1 cellular context compared by ENCODE assay signal in the genomic region with DNA sequence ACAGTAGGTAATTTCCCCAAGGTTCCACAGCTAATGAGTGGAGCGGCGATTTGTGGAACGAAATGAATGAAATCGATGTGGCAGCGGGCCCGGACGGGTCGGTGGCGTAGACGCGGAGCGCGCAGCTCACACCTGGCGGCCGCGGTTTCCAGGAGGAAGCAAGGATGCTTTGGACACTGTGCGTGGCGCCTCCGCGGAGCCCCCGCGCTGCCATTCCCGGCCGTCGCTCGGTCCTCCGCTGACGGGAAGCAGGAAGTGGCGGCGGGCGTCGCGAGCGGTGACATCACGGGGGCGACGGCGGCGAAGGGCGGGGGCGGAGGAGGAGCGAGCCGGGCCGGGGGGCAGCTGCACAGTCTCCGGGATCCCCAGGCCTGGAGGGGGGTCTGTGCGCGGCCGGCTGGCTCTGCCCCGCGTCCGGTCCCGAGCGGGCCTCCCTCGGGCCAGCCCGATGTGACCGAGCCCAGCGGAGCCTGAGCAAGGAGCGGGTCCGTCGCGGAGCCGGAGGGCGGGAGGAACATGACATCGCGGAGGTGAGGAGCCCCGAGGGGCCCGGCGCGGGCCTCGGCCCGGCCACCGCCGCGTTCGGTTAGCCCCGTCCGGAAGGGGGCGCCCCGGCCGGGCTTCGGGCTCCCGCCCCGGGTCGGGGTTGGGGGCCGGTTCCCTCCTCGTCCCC.
TF ChIP-seq lines count a peak whose summit lies in the region.

Gene PTPN11 (plus strand): TSS at position 352 of the 673 bp plus-strand sequence. CDS start 165 bp downstream, at position 517.

TF ChIP-seq in K562, 482 proteins besides CTCF, POLR2A, EP300 and RAD21 (continued from another document and continues in another):
- TF ChIP-seq THAP12 (CRISPR knock-in tag; IDR thresholded peaks at IDR 0.05) (peak; percentile 40; the same call in 1 of the 2 replicates), SP1 (CRISPR knock-in tag; IDR thresholded peaks at IDR 0.05) (0 out of 2 replicates have a peak, but pooled peaks have one; percentile 47), HES1 (IDR thresholded peaks at IDR 0.05; ENCODE audit: low read depth) (no peak), TBP (optimal IDR thresholded peaks at IDR 0.05; ENCODE audit: low read depth, low read length) (peak; percentile 75), ETV1 (tag; conservative IDR thresholded peaks at IDR 0.05; ENCODE audit: low read depth) (peak; percentile 60; the same call in 1 of the 2 replicates), MAFG (tag; conservative IDR thresholded peaks at IDR 0.05) (no peak), CSDE1 (IDR thresholded peaks at IDR 0.05) (peak in 1 of 2 experiments; percentile 71; a peak in 1 of 4 replicates), SMARCC2 (IDR thresholded peaks at IDR 0.05; ENCODE audit: low read depth) (no peak), FOSL1 (tag; conservative IDR thresholded peaks at IDR 0.05) (peak; percentile 58), CEBPB (tag; IDR thresholded peaks at IDR 0.05) (no peak), RBM17 (IDR thresholded peaks at IDR 0.05; ENCODE audit: borderline replicate concordance, low read depth, low read length) (no peak), XRCC4 (IDR thresholded peaks at IDR 0.05; ENCODE audit: extremely low read depth, insufficient read depth, insufficient read length) (no peak), PTBP1 (IDR thresholded peaks at IDR 0.05; ENCODE audit: low read depth, low read length) (0 out of 2 replicates have a peak, but pooled peaks have one; percentile 26), CBX8 (IDR thresholded peaks at IDR 0.05; ENCODE audit: borderline replicate concordance, extremely low read depth, low read depth, low read length, poor library complexity, severe bottlenecking) (no peak), PURB (CRISPR knock-in tag; IDR thresholded peaks at IDR 0.05; ENCODE audit: low read depth) (no peak), DNMT1 (IDR thresholded peaks at IDR 0.05) (no peak), HDAC2 (IDR thresholded peaks at IDR 0.05) (peak; percentile 56; the same call in 1 of the 2 replicates), CHD4 (IDR thresholded peaks at IDR 0.05; ENCODE audit: insufficient read depth, insufficient replicate concordance, low read depth, low read length, poor library complexity, severe bottlenecking) (no peak), FOS (IDR thresholded peaks at IDR 0.05; ENCODE audit: extremely low read depth, insufficient read length) (no peak), ZNF57 (CRISPR knock-in tag; IDR thresholded peaks at IDR 0.05) (no peak), TGIF2 (CRISPR knock-in tag; IDR thresholded peaks at IDR 0.05) (0 out of 2 replicates have a peak, but pooled peaks have one; percentile 52), ZBTB33 (CRISPR knock-in tag; IDR thresholded peaks at IDR 0.05) (peak; percentile 59; the same call in 1 of the 2 replicates), PHF8 (IDR thresholded peaks at IDR 0.05; ENCODE audit: borderline replicate concordance, low read length) (peak; percentile 95), HCFC1 (IDR thresholded peaks at IDR 0.05; ENCODE audit: low read depth, low read length) (peak; percentile 88), FOXK1 (CRISPR knock-in tag; IDR thresholded peaks at IDR 0.05; ENCODE audit: borderline replicate concordance) (peak; percentile 84; the same call in 1 of the 2 replicates), E2F4 (CRISPR knock-in tag; IDR thresholded peaks at IDR 0.05; ENCODE audit: low read depth) (no peak), HDAC6 (IDR thresholded peaks at IDR 0.05; ENCODE audit: low read depth, low read length) (no peak), SIX5 (IDR thresholded peaks at IDR 0.05; ENCODE audit: borderline replicate concordance in 1 of 2, insufficient read depth in 1 of 2, low read depth in 1 of 2, low read length in 2 of 2) (peak in 1 of 2 experiments; percentile 59; a peak in 1 of 4 replicates), ZNF324 (CRISPR knock-in tag; IDR thresholded peaks at IDR 0.05) (no peak), ZNF766 (CRISPR knock-in tag; conservative IDR thresholded peaks at IDR 0.05) (peak; percentile 80), ZSCAN29 (IDR thresholded peaks at IDR 0.05) (0 out of 2 replicates have a peak, but pooled peaks have one; percentile 70)
- TF ChIP-seq, protein P1, sequence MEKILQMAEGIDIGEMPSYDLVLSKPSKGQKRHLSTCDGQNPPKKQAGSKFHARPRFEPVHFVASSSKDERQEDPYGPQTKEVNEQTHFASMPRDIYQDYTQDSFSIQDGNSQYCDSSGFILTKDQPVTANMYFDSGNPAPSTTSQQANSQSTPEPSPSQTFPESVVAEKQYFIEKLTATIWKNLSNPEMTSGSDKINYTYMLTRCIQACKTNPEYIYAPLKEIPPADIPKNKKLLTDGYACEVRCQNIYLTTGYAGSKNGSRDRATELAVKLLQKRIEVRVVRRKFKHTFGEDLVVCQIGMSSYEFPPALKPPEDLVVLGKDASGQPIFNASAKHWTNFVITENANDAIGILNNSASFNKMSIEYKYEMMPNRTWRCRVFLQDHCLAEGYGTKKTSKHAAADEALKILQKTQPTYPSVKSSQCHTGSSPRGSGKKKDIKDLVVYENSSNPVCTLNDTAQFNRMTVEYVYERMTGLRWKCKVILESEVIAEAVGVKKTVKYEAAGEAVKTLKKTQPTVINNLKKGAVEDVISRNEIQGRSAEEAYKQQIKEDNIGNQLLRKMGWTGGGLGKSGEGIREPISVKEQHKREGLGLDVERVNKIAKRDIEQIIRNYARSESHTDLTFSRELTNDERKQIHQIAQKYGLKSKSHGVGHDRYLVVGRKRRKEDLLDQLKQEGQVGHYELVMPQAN (IDR thresholded peaks at IDR 0.05; ENCODE audit: borderline replicate concordance) = peak; percentile 92; the same call in 1 of the 2 replicates
- TF ChIP-seq, protein P2, sequence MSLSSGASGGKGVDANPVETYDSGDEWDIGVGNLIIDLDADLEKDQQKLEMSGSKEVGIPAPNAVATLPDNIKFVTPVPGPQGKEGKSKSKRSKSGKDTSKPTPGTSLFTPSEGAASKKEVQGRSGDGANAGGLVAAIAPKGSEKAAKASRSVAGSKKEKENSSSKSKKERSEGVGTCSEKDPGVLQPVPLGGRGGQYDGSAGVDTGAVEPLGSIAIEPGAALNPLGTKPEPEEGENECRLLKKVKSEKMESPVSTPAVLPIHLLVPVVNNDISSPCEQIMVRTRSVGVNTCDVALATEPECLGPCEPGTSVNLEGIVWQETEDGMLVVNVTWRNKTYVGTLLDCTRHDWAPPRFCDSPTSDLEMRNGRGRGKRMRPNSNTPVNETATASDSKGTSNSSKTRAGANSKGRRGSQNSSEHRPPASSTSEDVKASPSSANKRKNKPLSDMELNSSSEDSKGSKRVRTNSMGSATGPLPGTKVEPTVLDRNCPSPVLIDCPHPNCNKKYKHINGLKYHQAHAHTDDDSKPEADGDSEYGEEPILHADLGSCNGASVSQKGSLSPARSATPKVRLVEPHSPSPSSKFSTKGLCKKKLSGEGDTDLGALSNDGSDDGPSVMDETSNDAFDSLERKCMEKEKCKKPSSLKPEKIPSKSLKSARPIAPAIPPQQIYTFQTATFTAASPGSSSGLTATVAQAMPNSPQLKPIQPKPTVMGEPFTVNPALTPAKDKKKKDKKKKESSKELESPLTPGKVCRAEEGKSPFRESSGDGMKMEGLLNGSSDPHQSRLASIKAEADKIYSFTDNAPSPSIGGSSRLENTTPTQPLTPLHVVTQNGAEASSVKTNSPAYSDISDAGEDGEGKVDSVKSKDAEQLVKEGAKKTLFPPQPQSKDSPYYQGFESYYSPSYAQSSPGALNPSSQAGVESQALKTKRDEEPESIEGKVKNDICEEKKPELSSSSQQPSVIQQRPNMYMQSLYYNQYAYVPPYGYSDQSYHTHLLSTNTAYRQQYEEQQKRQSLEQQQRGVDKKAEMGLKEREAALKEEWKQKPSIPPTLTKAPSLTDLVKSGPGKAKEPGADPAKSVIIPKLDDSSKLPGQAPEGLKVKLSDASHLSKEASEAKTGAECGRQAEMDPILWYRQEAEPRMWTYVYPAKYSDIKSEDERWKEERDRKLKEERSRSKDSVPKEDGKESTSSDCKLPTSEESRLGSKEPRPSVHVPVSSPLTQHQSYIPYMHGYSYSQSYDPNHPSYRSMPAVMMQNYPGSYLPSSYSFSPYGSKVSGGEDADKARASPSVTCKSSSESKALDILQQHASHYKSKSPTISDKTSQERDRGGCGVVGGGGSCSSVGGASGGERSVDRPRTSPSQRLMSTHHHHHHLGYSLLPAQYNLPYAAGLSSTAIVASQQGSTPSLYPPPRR (CRISPR knock-in tag; IDR thresholded peaks at IDR 0.05; ENCODE audit: borderline replicate concordance) = no peak
- TF ChIP-seq, protein P3, sequence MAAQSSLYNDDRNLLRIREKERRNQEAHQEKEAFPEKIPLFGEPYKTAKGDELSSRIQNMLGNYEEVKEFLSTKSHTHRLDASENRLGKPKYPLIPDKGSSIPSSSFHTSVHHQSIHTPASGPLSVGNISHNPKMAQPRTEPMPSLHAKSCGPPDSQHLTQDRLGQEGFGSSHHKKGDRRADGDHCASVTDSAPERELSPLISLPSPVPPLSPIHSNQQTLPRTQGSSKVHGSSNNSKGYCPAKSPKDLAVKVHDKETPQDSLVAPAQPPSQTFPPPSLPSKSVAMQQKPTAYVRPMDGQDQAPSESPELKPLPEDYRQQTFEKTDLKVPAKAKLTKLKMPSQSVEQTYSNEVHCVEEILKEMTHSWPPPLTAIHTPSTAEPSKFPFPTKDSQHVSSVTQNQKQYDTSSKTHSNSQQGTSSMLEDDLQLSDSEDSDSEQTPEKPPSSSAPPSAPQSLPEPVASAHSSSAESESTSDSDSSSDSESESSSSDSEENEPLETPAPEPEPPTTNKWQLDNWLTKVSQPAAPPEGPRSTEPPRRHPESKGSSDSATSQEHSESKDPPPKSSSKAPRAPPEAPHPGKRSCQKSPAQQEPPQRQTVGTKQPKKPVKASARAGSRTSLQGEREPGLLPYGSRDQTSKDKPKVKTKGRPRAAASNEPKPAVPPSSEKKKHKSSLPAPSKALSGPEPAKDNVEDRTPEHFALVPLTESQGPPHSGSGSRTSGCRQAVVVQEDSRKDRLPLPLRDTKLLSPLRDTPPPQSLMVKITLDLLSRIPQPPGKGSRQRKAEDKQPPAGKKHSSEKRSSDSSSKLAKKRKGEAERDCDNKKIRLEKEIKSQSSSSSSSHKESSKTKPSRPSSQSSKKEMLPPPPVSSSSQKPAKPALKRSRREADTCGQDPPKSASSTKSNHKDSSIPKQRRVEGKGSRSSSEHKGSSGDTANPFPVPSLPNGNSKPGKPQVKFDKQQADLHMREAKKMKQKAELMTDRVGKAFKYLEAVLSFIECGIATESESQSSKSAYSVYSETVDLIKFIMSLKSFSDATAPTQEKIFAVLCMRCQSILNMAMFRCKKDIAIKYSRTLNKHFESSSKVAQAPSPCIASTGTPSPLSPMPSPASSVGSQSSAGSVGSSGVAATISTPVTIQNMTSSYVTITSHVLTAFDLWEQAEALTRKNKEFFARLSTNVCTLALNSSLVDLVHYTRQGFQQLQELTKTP (IDR thresholded peaks at IDR 0.05; ENCODE audit: low read depth in 1 of 2, partially characterized antibody in 2 of 2) = peak in 1 of 2 experiments; percentile 4
